In genomic region chr3:64686446-64686908, GRCh38 we compare ENCODE assay signal across 9 cellular contexts. TPM values are rescaled to one million over a fixed set of nuclear protein-coding genes. Genes with fewer than 3 reads are reported as not detected.
DNase-seq lines count a peak whose midpoint lies in the region; ATAC-seq and TF ChIP-seq lines count a peak whose summit lies in the region.
"Had no signal": no experiment of that assay in that cellular context is flagged by ENCODE, and none has a peak within 500 bp of the region (broad histone marks: within the 10 kb centered on the region; RNA-seq: fewer than 3 reads in every experiment).

No MANE protein-coding gene starts in this region.

- no peaks in the 10 kb centered on the region for H3K36me3 ChIP-seq in Peyer's patch
- H3K36me3 ChIP-seq in neuronal stem cell (replicated peaks in 1 of 2; ENCODE audit: control insufficient read depth in 2 of 2, insufficient read depth in 2 of 2, low read length in 2 of 2) = peaks cover 0 to 5% of the 10 kb centered on the region in 2 donors

- H4K91ac ChIP-seq in neuronal stem cell (ENCODE audit: low read depth, low read length, poor library complexity) = no peak overlapping the region

- H3K9ac ChIP-seq in neuronal stem cell (ENCODE audit: low read depth, low read length, poor library complexity) = peak overlapping the region; percentile 83

- peak overlapping the region; percentile 76 for H2BK5ac ChIP-seq in neuronal stem cell (ENCODE audit: low read length)

- H3K18ac ChIP-seq in neuronal stem cell (ENCODE audit: low read length) = peak overlapping the region; percentile 92

- H3K79me1 ChIP-seq in neuronal stem cell (ENCODE audit: low read depth, low read length) = no peaks in the 10 kb centered on the region

- no peak overlapping the region for H3K14ac ChIP-seq in neuronal stem cell (ENCODE audit: low read length)

- CTCF ChIA-PET in GM10248 (lab: Yijun Ruan, JAX) = no interaction called here

- DNase-seq in GM10248 (ENCODE audit: extremely low spot score) = peak; percentile 17
- no peak for DNase-seq in Peyer's patch
- DNase-seq in fibroblast of mammary gland (ENCODE audit: low read depth) = peak; percentile 64
- peak; percentile 63 for DNase-seq in neuronal stem cell (ENCODE audit: low spot score)
- DNase-seq in activated CD4-positive, alpha-beta T cell treated with anti-CD3 and anti-CD28 coated beads for 48 hours = no peak

- TF ChIP-seq CTCF in GM10248 (IDR thresholded peaks at IDR 0.05; ENCODE audit: control extremely low read depth, extremely low read depth, low read depth, missing control alignments) = no peak
- TF ChIP-seq CTCF in Peyer's patch (IDR thresholded peaks at IDR 0.05) = no peak
- TF ChIP-seq CTCF in fibroblast of mammary gland (conservative IDR thresholded peaks at IDR 0.05; ENCODE audit: control insufficient read depth, insufficient read depth, low read depth, low read length) = no peak

- H3K9me3 ChIP-seq in Peyer's patch = no peaks in the 10 kb centered on the region
- H3K9me3 ChIP-seq in neuronal stem cell (replicated peaks in 1 of 2; ENCODE audit: control insufficient read depth in 2 of 2, insufficient read depth in 1 of 2, low read depth in 1 of 2, low read length in 2 of 2) = no peaks in the 10 kb centered on the region

- no CpG with 5 or more reads among the region's 31 CpGs for WGBS in neuronal stem cell (ENCODE audit: extremely low coverage in 2 of 2, insufficient read length in 2 of 2, insufficient replicate concordance in 1 of 2), 2 donors

- H3K4me2 ChIP-seq in neuronal stem cell (ENCODE audit: insufficient read depth, low read length, poor library complexity, severe bottlenecking) = peak overlapping the region; percentile 83

- no peak overlapping the region for H2BK15ac ChIP-seq in neuronal stem cell (ENCODE audit: low read length)

- no peak for ATAC-seq in GM18867 (IDR thresholded peaks at IDR 0.05; ENCODE audit: unreplicated experiment)
- ATAC-seq in GM21367 (IDR thresholded peaks at IDR 0.05; ENCODE audit: unreplicated experiment) = no peak
- ATAC-seq in GM21723 (IDR thresholded peaks at IDR 0.05; ENCODE audit: unreplicated experiment) = no peak

- H3K4me3 ChIP-seq in Peyer's patch (peak overlapping the region; percentile 29 to 68 (median 55)), fibroblast of mammary gland (ENCODE audit: control insufficient read depth, low read depth, low read length) (peak overlapping the region; percentile 70), neuronal stem cell (ENCODE audit: low read length in 2 of 2) (peak overlapping the region; percentile 70 to 87)

- no peak overlapping the region for H4K8ac ChIP-seq in neuronal stem cell (ENCODE audit: low read depth, low read length)

- peak overlapping the region; percentile 92 for H2AFZ ChIP-seq in neuronal stem cell (ENCODE audit: low read length)

- no peak overlapping the region for H2BK12ac ChIP-seq in neuronal stem cell (ENCODE audit: low read length)

- H2AK5ac ChIP-seq in neuronal stem cell (ENCODE audit: low read depth, low read length) = peak overlapping the region; percentile 48

- H3K4ac ChIP-seq in neuronal stem cell (ENCODE audit: low read length) = no peak overlapping the region

- TF ChIP-seq POLR2A in Peyer's patch (IDR thresholded peaks at IDR 0.05) = no peak

- POLR2A ChIA-PET in GM10248 (lab: Yijun Ruan, JAX) = no interaction called here

- H2BK120ac ChIP-seq in neuronal stem cell (ENCODE audit: low read depth, low read length) = no peak overlapping the region

- H3K23ac ChIP-seq in neuronal stem cell (ENCODE audit: low read depth, low read length, poor library complexity) = no peak overlapping the region

- H3K4me1 ChIP-seq in Peyer's patch (peaks cover 0 to 6% (median 0%) of the 10 kb centered on the region in 4 donors), neuronal stem cell (ENCODE audit: control insufficient read depth in 2 of 2, insufficient read depth in 1 of 2, low read depth in 1 of 2, low read length in 2 of 2) (peaks cover 6 to 11% of the 10 kb centered on the region in 2 donors)

- H3K27me3 ChIP-seq in Peyer's patch = no peaks in the 10 kb centered on the region
- no peaks in the 10 kb centered on the region for H3K27me3 ChIP-seq in neuronal stem cell (ENCODE audit: control insufficient read depth in 3 of 3, insufficient read depth in 3 of 3, low read depth in 1 of 3, low read length in 3 of 3)

- H3K27ac ChIP-seq in Peyer's patch (peak overlapping the region; percentile 72 to 94 (median 86)), neuronal stem cell (replicated peaks; ENCODE audit: low read length) (peak overlapping the region; percentile 85)

RNA-seq across cellular contexts. Expression of gene ADAMTS9, which starts 1.3 kb away (rescaled TPM):
- total RNA-seq in Peyer's patch = 10 to 100 TPM in 2 of 4 donors, 1 to 10 TPM in 2; 5.1 to 52.0 (median 9.5) TPM
- 18.4 TPM for polyA plus RNA-seq in neuronal stem cell (2013, experiment 1 of 2)
- 20.5 TPM for polyA plus RNA-seq in neuronal stem cell (2013, experiment 2 of 2)
- total RNA-seq: mononuclear cell had no signal

Comparison
In these comparisons a context has a peak if more than half of its experiments do, and no peak if none do; other contexts are left out.
1. DNase-seq: peak in GM10248 (single experiment), fibroblast of mammary gland (single experiment) and neuronal stem cell (single experiment); none in Peyer's patch (0 of 3) and activated CD4-positive, alpha-beta T cell treated with anti-CD3 and anti-CD28 coated beads for 48 hours (single experiment).
2. Peak in every context shown above with its lines, with median percentiles within 50 percentile points of each other: H3K4me3 ChIP-seq.